In genomic region chr6:135054238-135054574, GRCh38 we compare ENCODE assay signal across 8 cellular contexts. TPM values are rescaled to one million over a fixed set of nuclear protein-coding genes. Genes with fewer than 3 reads are reported as not detected.
DNase-seq lines count a peak whose midpoint lies in the region; ATAC-seq and TF ChIP-seq lines count a peak whose summit lies in the region.

No MANE protein-coding gene starts in this region.

- H2BK120ac ChIP-seq in IMR-90 (ENCODE audit: low read depth, low read length): 0 out of 2 replicates have a peak overlapping the region, but pooled peaks have one; percentile 62

- peak overlapping the region; percentile 97 for H2AFZ ChIP-seq in IMR-90 (replicated peaks; ENCODE audit: low read length, poor library complexity)

- peak overlapping the region; percentile 94; the same call in 1 of the 2 replicates for H3K23ac ChIP-seq in IMR-90 (ENCODE audit: low read depth, low read length)

- in situ Hi-C loops in IMR-90 (cut with MboI; ENCODE audit: low sequenced_read_pairs): no loop called here
- in situ Hi-C loops in astrocyte of the cerebellum (cut with HindIII; ENCODE audit: low sequenced_read_pairs): no loop called here

- no peak overlapping the region for H3K18ac ChIP-seq in IMR-90 (ENCODE audit: low read depth, low read length)

- WGBS in heart left ventricle, 4 donors: 0 to 1% (median 0%) methylated on average over 9 of the region's 9 CpGs
- 0% methylated on average over 2 of the region's 9 CpGs; no CpG with 5 or more reads in 1 of the 2 experiments for WGBS in IMR-90 (ENCODE audit: extremely low coverage in 2 of 2, insufficient read length in 1 of 2), 2 experiments
- WGBS in thymus: under 1% methylated on average over 9 of the region's 9 CpGs

- H3K27me3 ChIP-seq in heart left ventricle (no peaks in the 10 kb centered on the region), IMR-90 (ENCODE audit: control insufficient read depth, insufficient read depth, low read length) (no peaks in the 10 kb centered on the region), thymus (ENCODE audit: control insufficient read depth, insufficient read depth) (no peaks in the 10 kb centered on the region)

- H3K9me1 ChIP-seq in IMR-90 (ENCODE audit: insufficient read depth, low read length): peaks cover 2% of the 10 kb centered on the region; the same call in 1 of the 2 replicates

- no peak overlapping the region for H2BK20ac ChIP-seq in IMR-90 (ENCODE audit: low read depth, low read length)

- H2BK5ac ChIP-seq in IMR-90 (ENCODE audit: low read depth, low read length, poor library complexity, severe bottlenecking): peak overlapping the region; percentile 86

- H3K4ac ChIP-seq in IMR-90 (ENCODE audit: low read depth, low read length): peak overlapping the region; percentile 94

- H4K5ac ChIP-seq in IMR-90 (ENCODE audit: low read depth, low read length): peak overlapping the region; percentile 93

- BruUV-seq in IMR-90 (replicated peaks; lab: Mats Ljungman, UMichigan): no TSS peak

- H3K36me3 ChIP-seq in heart left ventricle (peaks cover 0 to 14% (median 10%) of the 10 kb centered on the region in 9 donors), IMR-90 (ENCODE audit: control insufficient read depth, insufficient read depth, low read length) (peaks cover 1% of the 10 kb centered on the region), thymus (ENCODE audit: control insufficient read depth, insufficient read depth) (peaks cover 7% of the 10 kb centered on the region)

- H2BK15ac ChIP-seq in IMR-90 (ENCODE audit: low read depth, low read length): peak overlapping the region; percentile 22; the same call in 1 of the 3 replicates

- peak overlapping the region; percentile 84 for H3K56ac ChIP-seq in IMR-90 (ENCODE audit: extremely low read depth, insufficient read depth, low read length)

- H4K20me1 ChIP-seq in IMR-90 (ENCODE audit: insufficient read depth, low read length): peaks cover 7% of the 10 kb centered on the region; the same call in 1 of the 2 replicates

- H3K4me1 ChIP-seq in heart left ventricle (peaks cover 0 to 31% (median 15%) of the 10 kb centered on the region in 12 donors), IMR-90 (ENCODE audit: control insufficient read depth, insufficient read depth, low read length) (no peaks in the 10 kb centered on the region), thymus (ENCODE audit: control insufficient read depth, insufficient read depth, low read length) (peaks cover 12% of the 10 kb centered on the region)

- intact Hi-C loops in heart left ventricle (cut with DNase I) (no loop called here), cardiac septum (cut with DNase I) (no loop called here), IMR-90 (cut with micrococcal nuclease) (no loop called here)

- POLR2A ChIA-PET in IMR-90 (lab: Charles Lee; ENCODE audit: unreplicated experiment): no interaction called here

- H2AK5ac ChIP-seq in IMR-90 (ENCODE audit: low read depth, low read length): peak overlapping the region; percentile 87

- dilution Hi-C loops in IMR-90 (cut with HindIII; ENCODE audit: low sequenced_read_pairs, unreplicated experiment): no loop called here

- DNase-seq in heart left ventricle (no peak), cardiac septum (ENCODE audit: low spot score) (no peak), IMR-90 (peak; percentile 8), astrocyte of the cerebellum (ENCODE audit: low read depth) (no peak), left lobe of liver (ENCODE audit: low spot score) (no peak), SW480 (ENCODE audit: low spot score) (no peak), pons (ENCODE audit: low spot score) (no peak)

- H3K9ac ChIP-seq in IMR-90 (ENCODE audit: low read depth, low read length): peak overlapping the region; percentile 95

- H4K91ac ChIP-seq in IMR-90 (ENCODE audit: insufficient read depth, low read depth, low read length): peak overlapping the region; percentile 81

- peak overlapping the region; percentile 85 to 99 for H4K8ac ChIP-seq in IMR-90 (ENCODE audit: low read depth in 2 of 2, low read length in 2 of 2)

- H3K9me3 ChIP-seq in heart left ventricle (no peaks in the 10 kb centered on the region), IMR-90 (ENCODE audit: control insufficient read depth, insufficient read depth, low read length) (no peaks in the 10 kb centered on the region), thymus (ENCODE audit: control insufficient read depth) (no peaks in the 10 kb centered on the region)

- H3K4me3 ChIP-seq in heart left ventricle (peak overlapping the region; percentile 62 to 98 (median 86)), IMR-90 (ENCODE audit: insufficient read depth, low read depth, low read length) (peak overlapping the region; percentile 90), astrocyte of the cerebellum (ENCODE audit: low read depth, low read length) (peak overlapping the region; percentile 79), thymus (ENCODE audit: low read length) (peak overlapping the region; percentile 95)

- no peak for TF ChIP-seq POLR2A in heart left ventricle (IDR thresholded peaks at IDR 0.05)
- no peak for TF ChIP-seq POLR2A in IMR-90 (IDR thresholded peaks at IDR 0.05; ENCODE audit: low read depth, low read length)

- peaks cover 3 to 24% of the 10 kb centered on the region in 2 experiments; a peak in 2 of 4 replicates for H3K79me1 ChIP-seq in IMR-90 (ENCODE audit: low read depth in 1 of 2, low read length in 2 of 2)

- CTCF ChIA-PET in IMR-90 (lab: Yijun Ruan, JAX): interaction anchor here (0.5 kb wide), 1 partner anchor 172 kb away, joined by 5 read pairs; no protein-coding TSS in a partner anchor

- peak overlapping the region; percentile 92 for H2AK9ac ChIP-seq in IMR-90 (replicated peaks; ENCODE audit: low read depth, low read length, poor library complexity)

- TF ChIP-seq RAD21 in IMR-90 (IDR thresholded peaks at IDR 0.05; ENCODE audit: low read length): no peak

- H3K14ac ChIP-seq in IMR-90 (replicated peaks; ENCODE audit: low read depth, low read length): peak overlapping the region; percentile 97

- ATAC-seq in heart left ventricle (no peak), IMR-90 (ENCODE audit: low read depth) (no peak), left lobe of liver (peak; percentile 6)

- H3K4me2 ChIP-seq in IMR-90 (ENCODE audit: low read depth, low read length): peak overlapping the region; percentile 96

- TF ChIP-seq CTCF in heart left ventricle (IDR thresholded peaks at IDR 0.05) (no peak), IMR-90 (conservative IDR thresholded peaks at IDR 0.05; ENCODE audit: low read depth, low read length) (no peak), astrocyte of the cerebellum (IDR thresholded peaks at IDR 0.05; ENCODE audit: low read depth, low read length, missing control alignments) (no peak)

- H3K27ac ChIP-seq in heart left ventricle: peak overlapping the region; percentile 64 to 95 (median 84)
- H3K27ac ChIP-seq in IMR-90 (ENCODE audit: insufficient read depth, low read length): peak overlapping the region; percentile 91
- peak overlapping the region; percentile 94 for H3K27ac ChIP-seq in thymus (ENCODE audit: low read depth)

TF ChIP-seq in IMR-90, 13 proteins besides CTCF, POLR2A, EP300 and RAD21:
- no peak for TF ChIP-seq MAFK (IDR thresholded peaks at IDR 0.05; ENCODE audit: low read depth, low read length)
- TF ChIP-seq MAZ (IDR thresholded peaks at IDR 0.05; ENCODE audit: borderline replicate concordance, low read depth, low read length): no peak

RNA-seq across cellular contexts. Expression of gene HBS1L, which starts 0.4 kb away (rescaled TPM):
- 100 to 1,000 TPM in 1 of 9 donors, 10 to 100 TPM in 8; 40.0 to 101 (median 83.5) TPM for total RNA-seq in heart left ventricle
- 10 to 100 TPM; 23.6 to 71.3 TPM for polyA plus RNA-seq in heart left ventricle
- 85.0 TPM for total RNA-seq in cardiac septum
- total RNA-seq in IMR-90 (2012; rRNA removed): 120 and 171 TPM in 2 replicates
- 38.6 and 45.1 TPM in 2 replicates for polyA plus RNA-seq in IMR-90 (2012; rRNA removed)
- 5.3 and 9.9 TPM in 2 replicates for polyA plus RNA-seq in IMR-90 (2012; cell fraction: cytosol; rRNA removed)
- 2.5 and 23.9 TPM in 2 replicates for polyA plus RNA-seq in IMR-90 (2012; cell fraction: nucleus; rRNA removed; ENCODE audit: low replicate concordance)
- total RNA-seq in left lobe of liver: 42.5 TPM
- 49.4 TPM for polyA plus RNA-seq in thymus
